20 cellular contexts compared by ENCODE assay signal in genomic region chr13:41742917-41743552, GRCh38.
DNase-seq lines count a peak whose midpoint lies in the region; ATAC-seq, FAIRE-seq and TF ChIP-seq lines count a peak whose summit lies in the region.
"Had no signal": no experiment of that assay in that cellular context is flagged by ENCODE, and none has a peak within 500 bp of the region (broad histone marks: within the 10 kb centered on the region; RNA-seq: fewer than 3 reads in every experiment).

No MANE protein-coding gene starts in this region.

- BruUV-seq in PC-3 (replicated peaks; lab: Mats Ljungman, UMichigan): no TSS peak

- intact Hi-C loops in PC-3 (cut with micrococcal nuclease): no loop called here
- intact Hi-C loops in left cardiac atrium (cut with DNase I): no loop called here

- H3K36me3 ChIP-seq in PC-3 (ENCODE audit: low read depth, low read length) (no peaks in the 10 kb centered on the region), bronchial epithelial cell (ENCODE audit: control insufficient read depth, insufficient read depth, low read length) (no peaks in the 10 kb centered on the region)
- H3K36me3 ChIP-seq: SJCRH30 had no signal

- no peak overlapping the region for H2AFZ ChIP-seq in PC-3 (ENCODE audit: low read length)

- POLR2A ChIA-PET in PC-3 (lab: Charles Lee; ENCODE audit: unreplicated experiment): no interaction called here

- H3K79me2 ChIP-seq in PC-3 (ENCODE audit: low read length): no peaks in the 10 kb centered on the region

- no peaks in the 10 kb centered on the region for H3K9me2 ChIP-seq in PC-3 (replicated peaks; ENCODE audit: low read length)

- peaks cover 7% of the 10 kb centered on the region for H3K4me1 ChIP-seq in PC-3 (ENCODE audit: insufficient read depth, low read length)
- H3K4me1 ChIP-seq: A549 had no signal

- H3K9ac ChIP-seq in PC-3 (ENCODE audit: low read length): no peak overlapping the region

- H3K9me3 ChIP-seq in PC-3 (ENCODE audit: low read length): no peaks in the 10 kb centered on the region
- H3K9me3 ChIP-seq: A549, BE2C had no signal

- ATAC-seq in PC-3 (no peak), left cardiac atrium (peak; percentile 57 to 67), GM19395 (IDR thresholded peaks at IDR 0.05; ENCODE audit: unreplicated experiment) (no peak)
- ATAC-seq: A549 had no signal

- H3K27ac ChIP-seq in PC-3 (ENCODE audit: low read length): no peak overlapping the region
- H3K27ac ChIP-seq: A549, RWPE1, SJCRH30 had no signal

- H3K27me3 ChIP-seq in PC-3 (ENCODE audit: low read length): no peaks in the 10 kb centered on the region
- H3K27me3 ChIP-seq in bronchial epithelial cell (ENCODE audit: control insufficient read depth, insufficient read depth, low read length): no peaks in the 10 kb centered on the region
- H3K27me3 ChIP-seq: BE2C, SJCRH30 had no signal

- H3F3A ChIP-seq in PC-3 (ENCODE audit: low read length, unreplicated experiment): no peaks in the 10 kb centered on the region

- CTCF ChIA-PET in PC-3 (lab: Charles Lee): no interaction called here

- no peaks in the 10 kb centered on the region for H4K20me1 ChIP-seq in PC-3 (ENCODE audit: low read length)

- no peak overlapping the region for H3K4me2 ChIP-seq in PC-3 (ENCODE audit: low read length)
- H3K4me2 ChIP-seq: A549 had no signal

- no peak overlapping the region for H3K4me3 ChIP-seq in PC-3 (ENCODE audit: low read length)
- no peak overlapping the region for H3K4me3 ChIP-seq in bronchial epithelial cell (ENCODE audit: low read depth, low read length)
- H3K4me3 ChIP-seq: A549, SJCRH30 had no signal

- TF ChIP-seq CTCF in PC-3 (conservative IDR thresholded peaks at IDR 0.05; ENCODE audit: low read depth, low read length) (no peak), bronchial epithelial cell (IDR thresholded peaks at IDR 0.05; ENCODE audit: insufficient read depth, low read length, severe bottlenecking) (no peak)

- DNase-seq in PC-3 (peak; percentile 26), bronchial epithelial cell (ENCODE audit: low read depth) (peak; percentile 32), left cardiac atrium (no peak), kidney glomerular epithelial cell (lab: John Stamatoyannopoulos, UW) (peak; percentile 8), HT-29 (ENCODE audit: low spot score) (no peak), HK-2 (ENCODE audit: unreplicated experiment) (no peak), iPS-NIHi11 (ENCODE audit: low spot score) (no peak)
- DNase-seq: BE2C, EL, NCI-H1694 treated with DMSO at 0.1 percent for 48 hours, NCI-H2081 treated with DMSO at 0.1 percent for 48 hours, NCI-H2171 treated with DMSO at 0.1 percent for 48 hours, NCI-H446, SJCRH30 had no signal

- no peak for FAIRE-seq in bronchial epithelial cell (lab: Jason Lieb, UNC)
- FAIRE-seq: A549, D721Med, GM19239, H54 had no signal

Comparison
In these comparisons a context has a peak if more than half of its experiments do, and no peak if none do; other contexts are left out.
1. ATAC-seq: peak in left cardiac atrium (2 of 2); none in PC-3 (single experiment) and GM19395 (single experiment).
2. DNase-seq: peak in PC-3 (single experiment), bronchial epithelial cell (single experiment) and kidney glomerular epithelial cell (single experiment); none in left cardiac atrium (single experiment), HT-29 (single experiment), HK-2 (single experiment) and iPS-NIHi11 (single experiment).